In the genomic region with DNA sequence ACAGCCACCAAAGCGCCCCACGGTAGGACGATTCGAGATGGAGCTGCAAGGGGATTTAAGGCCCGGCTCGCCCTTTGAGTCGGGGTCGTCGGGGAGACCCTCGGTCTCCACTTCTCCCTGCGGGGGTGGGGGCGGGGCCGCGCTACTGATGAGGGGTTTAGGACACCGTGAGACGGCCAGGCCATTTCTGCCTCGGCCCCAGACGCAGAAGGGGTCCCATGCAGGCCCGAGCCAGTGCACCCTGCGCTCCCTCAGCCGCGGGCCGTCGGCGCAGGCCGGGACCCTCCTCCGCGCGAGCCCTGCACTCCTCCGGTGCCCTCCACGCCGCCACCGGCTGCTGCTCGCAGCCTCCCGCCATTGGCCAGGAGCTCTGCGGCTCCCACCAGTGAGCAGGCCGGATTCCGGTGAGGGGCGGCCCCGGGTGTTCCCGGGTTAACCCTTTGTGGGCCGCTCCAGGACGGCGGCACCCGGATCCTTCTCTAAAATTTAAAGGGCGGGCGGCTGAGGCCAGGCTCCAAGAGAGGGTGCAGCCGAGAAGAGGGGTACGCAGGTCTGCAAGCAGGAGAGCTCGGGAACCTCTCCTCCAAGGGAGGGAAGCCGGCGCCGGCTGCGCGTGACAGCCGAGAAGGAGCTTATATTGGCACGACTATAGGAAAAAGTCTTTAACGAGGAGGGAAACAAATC, we compare ENCODE assay signal across 8 cellular contexts. TPM values are rescaled to one million over a fixed set of nuclear protein-coding genes. Genes with fewer than 3 reads are reported as not detected.
DNase-seq lines count a peak whose midpoint lies in the region; ATAC-seq, FAIRE-seq and TF ChIP-seq lines count a peak whose summit lies in the region.

No MANE protein-coding gene starts in this region.

- peak overlapping the region; percentile 84 to 95 for H3K27ac ChIP-seq in SK-N-SH (ENCODE audit: low read depth in 2 of 2, low read length in 1 of 2)
- H3K27ac ChIP-seq in parathyroid adenoma: no peak overlapping the region
- no peak overlapping the region for H3K27ac ChIP-seq in thymus (ENCODE audit: low read depth)

- no peaks in the 10 kb centered on the region for H3K9me2 ChIP-seq in SK-N-SH

- CTCF ChIA-PET in SK-N-SH (lab: Yijun Ruan, JAX): interaction anchor here (0.9 to 3.4 kb wide), 13 partner anchors 10 to 448 kb away, joined by 3 to 36 read pairs (median 7); a partner anchor contains a TSS

- no peak overlapping the region for H3K27ac Mint-ChIP-seq in activated naive CD4-positive, alpha-beta T cell treated with anti-CD3 and anti-CD28 coated beads, Interleukin-2, amount 50 U/mL, for 72 hours

- H2AFZ ChIP-seq in SK-N-SH (ENCODE audit: low read depth) (no peak overlapping the region), parathyroid adenoma (peak overlapping the region; percentile 91)

- H3K9me3 Mint-ChIP-seq in activated naive CD4-positive, alpha-beta T cell treated with anti-CD3 and anti-CD28 coated beads, Interleukin-2, amount 50 U/mL, for 72 hours: no peaks in the 10 kb centered on the region

- peak in 1 of 2 experiments; percentile 15; a peak in 1 of 4 replicates for TF ChIP-seq EP300 in SK-N-SH (IDR thresholded peaks at IDR 0.05; ENCODE audit: borderline replicate concordance in 1 of 2, low read depth in 1 of 2, low read length in 1 of 2)

- ATAC-seq in GM18861 (IDR thresholded peaks at IDR 0.05; ENCODE audit: unreplicated experiment) (peak; percentile 69), Right ventricle myocardium superior (ENCODE audit: poor library complexity) (peak; percentile 94), HG03095 (IDR thresholded peaks at IDR 0.05; ENCODE audit: unreplicated experiment) (no peak)
- peak; percentile 93 to 98 for ATAC-seq in activated naive CD4-positive, alpha-beta T cell treated with anti-CD3 and anti-CD28 coated beads, Interleukin-2, amount 50 U/mL, for 72 hours

- H3K9me3 ChIP-seq in SK-N-SH: no peaks in the 10 kb centered on the region
- no peaks in the 10 kb centered on the region for H3K9me3 ChIP-seq in parathyroid adenoma (ENCODE audit: control insufficient read depth, low read length)
- H3K9me3 ChIP-seq in thymus (ENCODE audit: control insufficient read depth): no peaks in the 10 kb centered on the region

- H3K36me3 ChIP-seq in SK-N-SH (replicated peaks in 1 of 2; ENCODE audit: control insufficient read depth in 1 of 2, insufficient read depth in 2 of 2, low read length in 1 of 2) (peaks cover 0 to 8% of the 10 kb centered on the region in 2 experiments), parathyroid adenoma (ENCODE audit: control insufficient read depth, insufficient read depth, low read length) (no peaks in the 10 kb centered on the region), thymus (ENCODE audit: control insufficient read depth, insufficient read depth) (no peaks in the 10 kb centered on the region)

- H3K9ac ChIP-seq in SK-N-SH: peak overlapping the region; percentile 79
- no peak overlapping the region for H3K9ac ChIP-seq in parathyroid adenoma

- no peak for FAIRE-seq in HTR-8/SVneo (lab: Jason Lieb, UNC)

- H3K79me2 ChIP-seq in SK-N-SH (ENCODE audit: insufficient read depth): peaks cover 86% of the 10 kb centered on the region
- no peaks in the 10 kb centered on the region for H3K79me2 ChIP-seq in parathyroid adenoma

- intact Hi-C loops in Right ventricle myocardium superior (cut with DNase I): no loop called here

- H3K4me2 ChIP-seq in SK-N-SH (peak overlapping the region; percentile 96), parathyroid adenoma (ENCODE audit: low read length) (peak overlapping the region; percentile 84)

- H4K20me1 ChIP-seq in SK-N-SH (ENCODE audit: insufficient read depth): no peaks in the 10 kb centered on the region

- TF ChIP-seq RAD21 in SK-N-SH (IDR thresholded peaks at IDR 0.05; ENCODE audit: low read length): no peak

- peak overlapping the region; percentile 59 to 65 for H3K4me3 ChIP-seq in SK-N-SH (ENCODE audit: low read depth in 2 of 2, low read length in 1 of 2)
- H3K4me3 ChIP-seq in parathyroid adenoma (ENCODE audit: low read depth, low read length): peak overlapping the region; percentile 62
- peak overlapping the region; percentile 51 for H3K4me3 ChIP-seq in thymus (ENCODE audit: low read length)

- DNase-seq in HTR-8/SVneo (ENCODE audit: insufficient read length, low spot score): peak; percentile 87
- peak; percentile 99 for DNase-seq in SK-N-SH
- peak; percentile 71 to 78 for DNase-seq in activated naive CD4-positive, alpha-beta T cell treated with anti-CD3 and anti-CD28 coated beads, Interleukin-2, amount 50 U/mL, for 72 hours (ENCODE audit: low spot score in 2 of 2)
- peak; percentile 86 for DNase-seq in Right ventricle myocardium superior

- 22% methylated on average over 15 of the region's 58 CpGs for WGBS in SK-N-SH (ENCODE audit: low lambda C conversion rate)
- 1% methylated on average over 58 of the region's 58 CpGs for whole genome bisulfite sequencing in thymus

- H3K4me1 ChIP-seq in SK-N-SH (ENCODE audit: control insufficient read depth in 1 of 2, insufficient read depth in 2 of 2, low read depth in 1 of 2, low read length in 1 of 2) (peaks cover 19 to 64% of the 10 kb centered on the region in 2 experiments), parathyroid adenoma (peaks cover 9% of the 10 kb centered on the region), thymus (ENCODE audit: control insufficient read depth, insufficient read depth, low read length) (peaks cover 5% of the 10 kb centered on the region)

- H3K27me3 ChIP-seq in SK-N-SH (ENCODE audit: insufficient read depth): no peaks in the 10 kb centered on the region
- H3K27me3 ChIP-seq in parathyroid adenoma (ENCODE audit: control insufficient read depth, insufficient read depth, low read length): no peaks in the 10 kb centered on the region
- peaks cover 13% of the 10 kb centered on the region for H3K27me3 ChIP-seq in thymus (ENCODE audit: control insufficient read depth, insufficient read depth)

- TF ChIP-seq CTCF in SK-N-SH (IDR thresholded peaks at IDR 0.05) (no peak), parathyroid adenoma (IDR thresholded peaks at IDR 0.05) (no peak)

- H3K36me3 Mint-ChIP-seq in activated naive CD4-positive, alpha-beta T cell treated with anti-CD3 and anti-CD28 coated beads, Interleukin-2, amount 50 U/mL, for 72 hours: no peaks in the 10 kb centered on the region

- H3F3A ChIP-seq in SK-N-SH (replicated peaks; ENCODE audit: insufficient read depth): peaks cover 75% of the 10 kb centered on the region

- POLR2A ChIA-PET in SK-N-SH (lab: Yijun Ruan, JAX): interaction anchor here (0.7 to 1.3 kb wide), 5 partner anchors 9 to 377 kb away, joined by 3 to 11 read pairs (median 3); no protein-coding TSS in a partner anchor

TF ChIP-seq in SK-N-SH, 30 proteins besides CTCF, POLR2A, EP300 and RAD21 (continues in another document):
- no peak for TF ChIP-seq MEF2A (IDR thresholded peaks at IDR 0.05; ENCODE audit: borderline replicate concordance, low read depth)
- TF ChIP-seq JUND (IDR thresholded peaks at IDR 0.05): no peak
- peak; percentile 17 for TF ChIP-seq CHD2 (IDR thresholded peaks at IDR 0.05; ENCODE audit: low read length, partially characterized antibody)
- TF ChIP-seq ELF1 (IDR thresholded peaks at IDR 0.05): no peak
- TF ChIP-seq, protein P1, sequence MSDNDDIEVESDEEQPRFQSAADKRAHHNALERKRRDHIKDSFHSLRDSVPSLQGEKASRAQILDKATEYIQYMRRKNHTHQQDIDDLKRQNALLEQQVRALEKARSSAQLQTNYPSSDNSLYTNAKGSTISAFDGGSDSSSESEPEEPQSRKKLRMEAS (IDR thresholded peaks at IDR 0.05; ENCODE audit: low read depth): peak; percentile 92
- TF ChIP-seq, protein P2, sequence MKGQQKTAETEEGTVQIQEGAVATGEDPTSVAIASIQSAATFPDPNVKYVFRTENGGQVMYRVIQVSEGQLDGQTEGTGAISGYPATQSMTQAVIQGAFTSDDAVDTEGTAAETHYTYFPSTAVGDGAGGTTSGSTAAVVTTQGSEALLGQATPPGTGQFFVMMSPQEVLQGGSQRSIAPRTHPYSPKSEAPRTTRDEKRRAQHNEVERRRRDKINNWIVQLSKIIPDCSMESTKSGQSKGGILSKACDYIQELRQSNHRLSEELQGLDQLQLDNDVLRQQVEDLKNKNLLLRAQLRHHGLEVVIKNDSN (IDR thresholded peaks at IDR 0.05; ENCODE audit: borderline replicate concordance, low read depth): no peak
- TF ChIP-seq FOXM1 (IDR thresholded peaks at IDR 0.05; ENCODE audit: low read depth): no peak
- TF ChIP-seq TAF1 (IDR thresholded peaks at IDR 0.05; ENCODE audit: borderline replicate concordance, low read depth, low read length): no peak; the same call in 1 of the 2 replicates
- no peak for TF ChIP-seq NFIC (IDR thresholded peaks at IDR 0.05; ENCODE audit: borderline replicate concordance)
- TF ChIP-seq NRF1 (IDR thresholded peaks at IDR 0.05; ENCODE audit: low read depth, low read length): no peak
- no peak for TF ChIP-seq RXRA (IDR thresholded peaks at IDR 0.05; ENCODE audit: borderline replicate concordance, low read depth)
- 0 out of 2 replicates have a peak, but pooled peaks have one; percentile 10 for TF ChIP-seq YY1 (IDR thresholded peaks at IDR 0.05; ENCODE audit: low read depth)
- peak; percentile 77; the same call in 1 of the 2 replicates for TF ChIP-seq MXI1 (IDR thresholded peaks at IDR 0.05; ENCODE audit: low read depth, low read length)

RNA-seq across cellular contexts. Expression of a gene that starts 18.0 kb away (rescaled TPM):
- polyA plus RNA-seq in SK-N-SH (2012; rRNA removed) (5.6 and 14.0 TPM in 2 replicates), thymus (2.2 TPM)
- polyA plus RNA-seq in SK-N-SH (2012; cell fraction: cytosol; rRNA removed): 9.9 and 13.3 TPM in 2 replicates
- polyA plus RNA-seq in SK-N-SH (2012; cell fraction: nucleus; rRNA removed): 14.7 and 17.4 TPM in 2 replicates
- total RNA-seq in activated naive CD4-positive, alpha-beta T cell treated with anti-CD3 and anti-CD28 coated beads, Interleukin-2, amount 50 U/mL, for 72 hours: under 1 TPM; 0.14 to 0.61 TPM
- 69.2 TPM for total RNA-seq in Right ventricle myocardium superior

RNA-seq across cellular contexts. Expression of a gene that starts 51.8 kb away (rescaled TPM):
- polyA plus RNA-seq in SK-N-SH (2012; rRNA removed) (23.9 and 33.2 TPM in 2 replicates), thymus (139 TPM)
- 9.1 and 17.5 TPM in 2 replicates for polyA plus RNA-seq in SK-N-SH (2012; cell fraction: cytosol; rRNA removed)
- polyA plus RNA-seq in SK-N-SH (2012; cell fraction: nucleus; rRNA removed): 80.1 and 95.5 TPM in 2 replicates
- 100 to 1,000 TPM in 1 of 2 donors, 10 to 100 TPM in 1; 88.0 to 108 TPM for total RNA-seq in activated naive CD4-positive, alpha-beta T cell treated with anti-CD3 and anti-CD28 coated beads, Interleukin-2, amount 50 U/mL, for 72 hours
- total RNA-seq in Right ventricle myocardium superior: 65.8 TPM

Comparison
In these comparisons a context has a peak if more than half of its experiments do, and no peak if none do; other contexts are left out.
1. H3K27ac ChIP-seq: peak in SK-N-SH (2 of 2); none in parathyroid adenoma (single experiment) and thymus (single experiment).
2. RNA of a gene that starts 18.0 kb away (total RNA-seq): 69.2 TPM in Right ventricle myocardium superior (single experiment); 0.14 to 0.61 TPM in activated naive CD4-positive, alpha-beta T cell treated with anti-CD3 and anti-CD28 coated beads, Interleukin-2, amount 50 U/mL, for 72 hours; every median in the first group is over 10 times any median in the second.
3. Peak in every context shown above with its lines, with median percentiles within 50 percentile points of each other: DNase-seq and H3K4me3 ChIP-seq.